In genomic region chr5:128536229-128536860, GRCh38 we compare ENCODE assay signal across 12 cellular contexts. TPM values are rescaled to one million over a fixed set of nuclear protein-coding genes. Genes with fewer than 3 reads are reported as not detected.
A peak's percentile ranks its signal among the peaks of the same experiment; 100 is the strongest.
DNase-seq lines count a peak whose midpoint lies in the region; ATAC-seq and TF ChIP-seq lines count a peak whose summit lies in the region.
"Had no signal": no experiment of that assay in that cellular context is flagged by ENCODE, and none has a peak within 500 bp of the region (broad histone marks: within the 10 kb centered on the region; RNA-seq: fewer than 3 reads in every experiment).

No MANE protein-coding gene starts in this region.

- H3K9me3 ChIP-seq in neuron (ENCODE audit: low read length) (no peaks in the 10 kb centered on the region), Karpas-422 (ENCODE audit: low read length) (no peaks in the 10 kb centered on the region; the same call in 1 of the 2 replicates)

- DNase-seq in Daoy (ENCODE audit: low read depth) = peak; percentile 8
- peak; percentile 27 for DNase-seq in SK-N-DZ (ENCODE audit: low spot score)
- DNase-seq in fibroblast of villous mesenchyme (ENCODE audit: low read depth) = peak; percentile 33
- no peak for DNase-seq in Karpas-422
- no peak for DNase-seq in Kasumi-1 (lab: John Stamatoyannopoulos, UW)
- DNase-seq in HPDE6-E6E7 (ENCODE audit: extremely low spot score) = no peak
- DNase-seq: activated naive CD8-positive, alpha-beta T cell treated with anti-CD3 and anti-CD28 coated beads, Interleukin-2, amount 50 U/mL, for 24 hours; COR-L47; NCI-H187 had no signal

- H3K79me2 ChIP-seq in Karpas-422 (ENCODE audit: low read length) = no peaks in the 10 kb centered on the region
- H3K79me2 ChIP-seq: parathyroid adenoma had no signal

- H3K4me1 ChIP-seq in neuron (ENCODE audit: insufficient read depth, low read length) (peaks cover 16% of the 10 kb centered on the region), Karpas-422 (ENCODE audit: low read length) (no peaks in the 10 kb centered on the region)
- H3K4me1 ChIP-seq: parathyroid adenoma had no signal

- no peak overlapping the region for H3K9ac ChIP-seq in Karpas-422 (ENCODE audit: low read length)
- H3K9ac ChIP-seq: parathyroid adenoma had no signal

- H3K27ac ChIP-seq in Karpas-422 (ENCODE audit: low read length) = no peak overlapping the region
- H3K27ac ChIP-seq: parathyroid adenoma had no signal

- H2AFZ ChIP-seq in neuron (ENCODE audit: low read depth, low read length) (peak overlapping the region; percentile 98), Karpas-422 (ENCODE audit: low read length) (no peak overlapping the region)

- ATAC-seq in GM18505 (IDR thresholded peaks at IDR 0.05; ENCODE audit: unreplicated experiment) = no peak
- ATAC-seq: activated naive CD8-positive, alpha-beta T cell treated with anti-CD3 and anti-CD28 coated beads, Interleukin-2, amount 50 U/mL, for 24 hours had no signal

- H4K20me1 ChIP-seq in Karpas-422 (ENCODE audit: insufficient read depth, low read depth, low read length) = no peaks in the 10 kb centered on the region

- no peaks in the 10 kb centered on the region for H3K9me2 ChIP-seq in Karpas-422 (replicated peaks; ENCODE audit: insufficient read depth, low read length)

- no peak for TF ChIP-seq CTCF in fibroblast of villous mesenchyme (IDR thresholded peaks at IDR 0.05; ENCODE audit: insufficient read depth, low read depth, low read length)

- H3K36me3 ChIP-seq in neuron (ENCODE audit: insufficient read depth, low read length) = no peaks in the 10 kb centered on the region
- H3K36me3 ChIP-seq in Karpas-422 (ENCODE audit: insufficient read depth, low read length) = no peaks in the 10 kb centered on the region

- H3K4me2 ChIP-seq in Karpas-422 (ENCODE audit: low read depth, low read length, poor library complexity, severe bottlenecking) = no peak overlapping the region

- peak overlapping the region; percentile 93 for H3K4me3 ChIP-seq in fibroblast of villous mesenchyme (ENCODE audit: low read depth, low read length)
- peak overlapping the region; percentile 51 for H3K4me3 ChIP-seq in neuron (ENCODE audit: low read length)
- H3K4me3 ChIP-seq in Karpas-422 (ENCODE audit: low read length) = no peak overlapping the region

- no peak for TF ChIP-seq POLR2A in GM18505 (IDR thresholded peaks at IDR 0.05; ENCODE audit: borderline replicate concordance, extremely low read depth, insufficient read depth, insufficient read length)

- H3K27me3 ChIP-seq in neuron (ENCODE audit: insufficient read depth, low read length) (no peaks in the 10 kb centered on the region), Karpas-422 (ENCODE audit: low read length) (no peaks in the 10 kb centered on the region)

RNA-seq across cellular contexts. Expression of gene FBN2, which starts 1.7 kb away (rescaled TPM):
- total RNA-seq in Daoy (2014; rRNA removed; shearing (Covaris generic)) = 18.7 and 19.1 TPM in 2 replicates
- polyA plus RNA-seq in SK-N-DZ (2014; cell fraction: cytosol; rRNA removed) = 8.8 and 10.0 TPM in 2 replicates
- 5.9 and 7.9 TPM in 2 replicates for polyA plus RNA-seq in SK-N-DZ (2014; cell fraction: nucleus; rRNA removed)
- total RNA-seq in fibroblast of villous mesenchyme = 81.6 and 137 TPM in 2 replicates
- not detected in 2 replicates for total RNA-seq in Karpas-422 (2014; rRNA removed; shearing (Covaris generic); ENCODE audit: low replicate concordance)

Comparison
In these comparisons a context has a peak if more than half of its experiments do, and no peak if none do; other contexts are left out.
1. DNase-seq: peak in Daoy (single experiment), SK-N-DZ (single experiment) and fibroblast of villous mesenchyme (single experiment); none in Karpas-422 (single experiment), Kasumi-1 (0 of 2) and HPDE6-E6E7 (single experiment).
2. RNA of gene FBN2, which starts 1.7 kb away (total RNA-seq): 81.6 to 137 TPM in fibroblast of villous mesenchyme and 18.7 to 19.1 TPM in Daoy; not detected in Karpas-422; every median in the first group is over 10 times any median in the second.